8 cellular contexts compared by ENCODE assay signal in the genomic region with DNA sequence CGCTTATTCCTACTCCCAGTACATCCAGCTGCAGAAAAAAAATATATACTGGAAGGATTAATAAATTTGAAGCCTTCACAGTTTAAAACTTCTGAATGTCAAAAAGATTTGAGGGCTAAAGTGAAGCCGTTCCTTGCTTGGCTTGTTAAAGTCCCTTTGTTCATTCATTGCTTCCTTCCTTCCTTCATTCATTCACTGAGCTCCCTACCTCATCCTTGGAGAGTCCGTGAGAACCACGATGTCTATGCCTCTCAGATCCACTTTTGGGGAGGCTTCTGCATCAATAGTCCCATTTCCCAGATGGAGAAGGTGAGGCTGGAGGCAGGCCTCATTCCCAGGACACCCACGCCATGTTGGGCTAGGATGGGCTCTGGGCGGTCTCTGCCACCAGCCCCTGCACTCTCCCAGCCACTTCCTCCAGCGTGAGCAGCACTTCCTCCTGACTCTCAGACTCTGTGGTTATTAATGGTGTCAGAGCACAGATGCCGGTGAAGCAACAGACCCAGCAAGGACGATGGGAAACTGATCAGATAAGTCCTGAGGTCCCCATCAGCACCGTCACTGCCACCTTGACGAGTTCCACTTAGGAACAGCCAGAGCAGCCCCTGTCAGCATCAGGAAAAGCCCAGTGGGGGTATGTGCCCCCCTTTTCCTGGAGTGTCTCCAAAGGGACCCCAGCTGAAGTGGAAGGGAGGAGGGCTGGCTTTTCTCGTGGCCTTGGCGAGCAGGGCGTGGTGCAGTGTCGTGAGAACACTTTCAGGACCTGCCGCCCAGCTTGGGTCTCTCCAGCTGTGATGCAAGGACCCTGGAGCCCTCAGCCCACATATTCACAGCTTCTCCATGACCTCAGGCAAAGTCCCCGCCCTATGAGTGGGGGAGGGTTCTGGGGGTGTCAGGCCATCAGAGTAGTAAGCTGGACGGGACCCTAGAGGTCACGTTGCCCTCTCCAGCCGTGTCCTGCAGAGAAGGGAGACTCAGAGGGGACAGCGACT.
DNase-seq lines count a peak whose midpoint lies in the region; ATAC-seq and TF ChIP-seq lines count a peak whose summit lies in the region.

No MANE protein-coding gene starts in this region.

- peak overlapping the region; percentile 81 for H3K4me2 ChIP-seq in OCI-LY3 (ENCODE audit: low read length)

- H3K36me3 ChIP-seq in OCI-LY3 (replicated peaks; ENCODE audit: low read depth, low read length) = no peaks in the 10 kb centered on the region
- peaks cover 0 to 3% of the 10 kb centered on the region in 2 donors for H3K36me3 ChIP-seq in duodenal mucosa (ENCODE audit: control insufficient read depth in 1 of 2, insufficient read depth in 2 of 2, low read length in 2 of 2)

- H3K4me3 ChIP-seq in OCI-LY3 (ENCODE audit: low read length) (peak overlapping the region; percentile 71), duodenal mucosa (ENCODE audit: low read depth in 1 of 2, low read length in 2 of 2) (peak overlapping the region; percentile 33 to 44)

- peak overlapping the region; percentile 55; the same call in 1 of the 2 replicates for H2AFZ ChIP-seq in OCI-LY3 (ENCODE audit: low read depth, low read length)

- H3K9me3 ChIP-seq in OCI-LY3 (ENCODE audit: insufficient read depth, low read length) (no peaks in the 10 kb centered on the region), duodenal mucosa (ENCODE audit: control insufficient read depth in 1 of 2, low read length in 2 of 2) (no peaks in the 10 kb centered on the region)

- peak; percentile 28 for ATAC-seq in GM21423 (IDR thresholded peaks at IDR 0.05; ENCODE audit: unreplicated experiment)

- DNase-seq in ELF-1 (ENCODE audit: low read depth, low spot score) = peak; percentile 32
- DNase-seq in stimulated activated naive CD4-positive, alpha-beta T cell treated with Interleukin-2 at 50 U/mL for 16 hours (lab: John Stamatoyannopoulos, UW) = peak; percentile 43
- no peak for DNase-seq in DMS 273 (lab: John Stamatoyannopoulos, UW; ENCODE audit: unreplicated experiment)
- DNase-seq in midbrain (lab: John Stamatoyannopoulos, UW) = no peak
- DNase-seq in AG20443 (ENCODE audit: low spot score) = no peak

- H3K27ac ChIP-seq in OCI-LY3 (ENCODE audit: low read length) (peak overlapping the region; percentile 60), duodenal mucosa (ENCODE audit: low read depth, low read length) (peak overlapping the region; percentile 65)

- H3K4me1 ChIP-seq in OCI-LY3 (ENCODE audit: low read length) = peaks cover 86% of the 10 kb centered on the region
- peaks cover 47 to 57% of the 10 kb centered on the region in 2 donors for H3K4me1 ChIP-seq in duodenal mucosa (ENCODE audit: control insufficient read depth in 1 of 2, insufficient read depth in 2 of 2, low read length in 2 of 2)

- TF ChIP-seq CTCF in OCI-LY3 (IDR thresholded peaks at IDR 0.05; ENCODE audit: low read depth, low read length) = no peak

- H4K20me1 ChIP-seq in OCI-LY3 (ENCODE audit: insufficient read depth, low read length) = no peaks in the 10 kb centered on the region

- peak overlapping the region; percentile 70 for H3K9ac ChIP-seq in OCI-LY3 (ENCODE audit: low read length)
- H3K9ac ChIP-seq in duodenal mucosa (ENCODE audit: low read depth in 1 of 2, low read length in 2 of 2) = peak overlapping the region; percentile 41 to 58

- H3K27me3 ChIP-seq in OCI-LY3 (ENCODE audit: low read depth, low read length) (no peaks in the 10 kb centered on the region), duodenal mucosa (ENCODE audit: control insufficient read depth in 1 of 2, insufficient read depth in 2 of 2, low read length in 2 of 2) (no peaks in the 10 kb centered on the region)

- H3K79me2 ChIP-seq in OCI-LY3 (ENCODE audit: low read length) = no peaks in the 10 kb centered on the region

Comparison
In these comparisons a context has a peak if more than half of its experiments do, and no peak if none do; other contexts are left out.
1. DNase-seq: peak in ELF-1 (single experiment) and stimulated activated naive CD4-positive, alpha-beta T cell treated with Interleukin-2 at 50 U/mL for 16 hours (single experiment); none in DMS 273 (single experiment), midbrain (single experiment) and AG20443 (single experiment).